Comparison of ENCODE assay signal across 17 cellular contexts in genomic region chr3:141952611-141953010, GRCh38.
DNase-seq lines count a peak whose midpoint lies in the region; ATAC-seq and TF ChIP-seq lines count a peak whose summit lies in the region.
"Had no signal": no experiment of that assay in that cellular context is flagged by ENCODE, and none has a peak within 500 bp of the region (broad histone marks: within the 10 kb centered on the region; RNA-seq: fewer than 3 reads in every experiment).

No MANE protein-coding gene starts in this region.

- peak; percentile 37 to 62 for DNase-seq in PC-9
- DNase-seq in nephron progenitor cell: no peak
- DNase-seq in type B pancreatic cell (ENCODE audit: extremely low spot score, unreplicated experiment): no peak
- DNase-seq in natural killer cell treated with Interleukin-12 subunit alpha and Interleukin-12 subunit beta and Interleukin-15 and Interleukin-18, amount 100 ng/mL, for 72 hours (ENCODE audit: low spot score): no peak
- no peak for DNase-seq in activated CD4-positive, CD25-positive, alpha-beta regulatory T cell treated with anti-CD3 and anti-CD28 coated beads, Interleukin-2, amount 50 U/mL, for 72 hours
- DNase-seq in esophagus muscularis mucosa (ENCODE audit: extremely low spot score): no peak
- DNase-seq: AML-193; Caco-2; DMS153; H9; NCI-H1930; NCI-H2171; NCI-H446; NK-92 treated with Interleukin-12 subunit alpha and Interleukin-12 subunit beta, amount 100 ng/mL, for 24 hours; SJCRH30 had no signal

- H3K4me3 ChIP-seq in PC-9 (no peak overlapping the region), esophagus (ENCODE audit: low read depth in 1 of 2, low read length in 2 of 2) (no peak overlapping the region), esophagus muscularis mucosa (no peak overlapping the region)
- H3K4me3 ChIP-seq: SJCRH30 had no signal

- peaks cover 15% of the 10 kb centered on the region for H3K4me1 ChIP-seq in PC-9 (replicated peaks; ENCODE audit: insufficient read depth)
- peaks cover 0 to 2% of the 10 kb centered on the region in 2 donors for H3K4me1 ChIP-seq in esophagus (ENCODE audit: control insufficient read depth in 2 of 2, insufficient read depth in 2 of 2, low read length in 1 of 2)
- peaks cover 0 to 16% (median 10%) of the 10 kb centered on the region in 4 donors for H3K4me1 ChIP-seq in esophagus muscularis mucosa
- H3K4me1 ChIP-seq: Caco-2 had no signal

- H4K20me1 ChIP-seq in PC-9 (ENCODE audit: insufficient read depth): no peaks in the 10 kb centered on the region

- no peaks in the 10 kb centered on the region for H3K27me3 ChIP-seq in PC-9 (ENCODE audit: insufficient read depth, low read depth)
- no peaks in the 10 kb centered on the region for H3K27me3 ChIP-seq in esophagus (ENCODE audit: control insufficient read depth in 1 of 2, insufficient read depth in 2 of 2, low read length in 2 of 2)
- H3K27me3 ChIP-seq in esophagus muscularis mucosa: no peaks in the 10 kb centered on the region
- H3K27me3 ChIP-seq: SJCRH30 had no signal

- H3K79me2 ChIP-seq in PC-9 (ENCODE audit: low read depth): no peaks in the 10 kb centered on the region

- no peak for TF ChIP-seq POLR2A in esophagus muscularis mucosa (IDR thresholded peaks at IDR 0.05; ENCODE audit: low read depth)

- no peak overlapping the region for H3K4me3 Mint-ChIP-seq in nephron progenitor cell
- no peak overlapping the region for H3K4me3 Mint-ChIP-seq in type B pancreatic cell
- no peak overlapping the region for H3K4me3 Mint-ChIP-seq in natural killer cell treated with Interleukin-12 subunit alpha and Interleukin-12 subunit beta and Interleukin-15 and Interleukin-18, amount 100 ng/mL, for 72 hours
- H3K4me3 Mint-ChIP-seq: H9 had no signal

- no peak for TF ChIP-seq EP300 in esophagus muscularis mucosa (IDR thresholded peaks at IDR 0.05)

- 66 to 79% methylated on average over 2 of the region's 2 CpGs for WGBS in esophagus, 2 donors
- WGBS in esophagus muscularis mucosa: 93% methylated on average over 2 of the region's 2 CpGs

- H3K27me3 Mint-ChIP-seq in nephron progenitor cell (ENCODE audit: low read depth, poor library complexity) (peaks cover 3% of the 10 kb centered on the region), type B pancreatic cell (no peaks in the 10 kb centered on the region)
- H3K27me3 Mint-ChIP-seq in natural killer cell treated with Interleukin-12 subunit alpha and Interleukin-12 subunit beta and Interleukin-15 and Interleukin-18, amount 100 ng/mL, for 72 hours: no peaks in the 10 kb centered on the region

- no peak overlapping the region for H2AFZ ChIP-seq in PC-9

- no peaks in the 10 kb centered on the region for H3K9me3 ChIP-seq in PC-9 (ENCODE audit: insufficient read depth, low read depth)
- no peaks in the 10 kb centered on the region for H3K9me3 ChIP-seq in esophagus (ENCODE audit: control insufficient read depth in 2 of 2, insufficient read depth in 1 of 2, low read depth in 1 of 2, low read length in 1 of 2)
- H3K9me3 ChIP-seq in esophagus muscularis mucosa: no peaks in the 10 kb centered on the region
- H3K9me3 ChIP-seq: Caco-2, SJCRH30 had no signal

- H3K4me1 Mint-ChIP-seq in nephron progenitor cell: peaks cover 58% of the 10 kb centered on the region
- H3K4me1 Mint-ChIP-seq in type B pancreatic cell (ENCODE audit: unreplicated experiment): peaks cover 29% of the 10 kb centered on the region
- H3K4me1 Mint-ChIP-seq in natural killer cell treated with Interleukin-12 subunit alpha and Interleukin-12 subunit beta and Interleukin-15 and Interleukin-18, amount 100 ng/mL, for 72 hours (ENCODE audit: low read depth in 2 of 2): peaks cover 6 to 8% of the 10 kb centered on the region in 2 donors

- H3K9me3 Mint-ChIP-seq in nephron progenitor cell: no peaks in the 10 kb centered on the region
- no peaks in the 10 kb centered on the region for H3K9me3 Mint-ChIP-seq in type B pancreatic cell
- H3K9me3 Mint-ChIP-seq in natural killer cell treated with Interleukin-12 subunit alpha and Interleukin-12 subunit beta and Interleukin-15 and Interleukin-18, amount 100 ng/mL, for 72 hours: no peaks in the 10 kb centered on the region
- H3K9me3 Mint-ChIP-seq: H9 had no signal

- peak overlapping the region; percentile 60 for H3K4me2 ChIP-seq in PC-9

- POLR2A ChIA-PET in PC-9 (lab: Charles Lee; ENCODE audit: unreplicated experiment): no interaction called here

- H3K27ac ChIP-seq in PC-9 (0 out of 2 replicates have a peak overlapping the region, but pooled peaks have one; percentile 14), esophagus (ENCODE audit: low read depth in 2 of 2, low read length in 1 of 2) (peak overlapping the region; percentile 21 to 78), esophagus muscularis mucosa (replicated peaks in 1 of 4) (no peak overlapping the region)
- H3K27ac ChIP-seq: RWPE1, SJCRH30 had no signal

- peaks cover 5% of the 10 kb centered on the region; the same call in 1 of the 2 replicates for H3F3A ChIP-seq in PC-9 (ENCODE audit: insufficient read depth, low read depth)

- H3K36me3 Mint-ChIP-seq in nephron progenitor cell (ENCODE audit: low read depth) (peaks cover 74% of the 10 kb centered on the region), type B pancreatic cell (peaks cover 15% of the 10 kb centered on the region)
- peaks cover 4% of the 10 kb centered on the region for H3K36me3 Mint-ChIP-seq in natural killer cell treated with Interleukin-12 subunit alpha and Interleukin-12 subunit beta and Interleukin-15 and Interleukin-18, amount 100 ng/mL, for 72 hours

- peak overlapping the region; percentile 92 for H3K27ac Mint-ChIP-seq in nephron progenitor cell
- peak overlapping the region; percentile 42 for H3K27ac Mint-ChIP-seq in type B pancreatic cell
- no peak overlapping the region for H3K27ac Mint-ChIP-seq in natural killer cell treated with Interleukin-12 subunit alpha and Interleukin-12 subunit beta and Interleukin-15 and Interleukin-18, amount 100 ng/mL, for 72 hours
- H3K27ac Mint-ChIP-seq: H9 had no signal

- CTCF ChIA-PET in PC-9 (lab: Charles Lee): no interaction called here

- H3K36me3 ChIP-seq in PC-9 (ENCODE audit: low read depth) (0 out of 2 replicates have a peak, but pooled peaks cover 2% of the 10 kb centered on the region), esophagus (ENCODE audit: control insufficient read depth in 2 of 2, insufficient read depth in 2 of 2, low read length in 1 of 2) (no peaks in the 10 kb centered on the region), esophagus muscularis mucosa (peaks cover 4 to 28% (median 16%) of the 10 kb centered on the region in 4 donors)

- no peak for ATAC-seq in natural killer cell treated with Interleukin-12 subunit alpha and Interleukin-12 subunit beta and Interleukin-15 and Interleukin-18, amount 100 ng/mL, for 72 hours

- no peaks in the 10 kb centered on the region for H3K9me2 ChIP-seq in PC-9 (ENCODE audit: insufficient read depth)

- BruUV-seq in PC-9 (replicated peaks; lab: Mats Ljungman, UMichigan): no TSS peak

- intact Hi-C loops in PC-9 (cut with micrococcal nuclease; ENCODE audit: unreplicated experiment) (no loop called here), esophagus muscularis mucosa (cut with DNase I) (no loop called here)

- no peak for TF ChIP-seq CTCF in PC-9 (conservative IDR thresholded peaks at IDR 0.05)
- TF ChIP-seq CTCF in nephron progenitor cell (IDR thresholded peaks at IDR 0.05): no peak
- TF ChIP-seq CTCF in type B pancreatic cell (conservative IDR thresholded peaks at IDR 0.05): no peak
- TF ChIP-seq CTCF in esophagus muscularis mucosa (IDR thresholded peaks at IDR 0.05): no peak

Comparison
In these comparisons a context has a peak if more than half of its experiments do, and no peak if none do; other contexts are left out.
1. DNase-seq: peak in PC-9 (2 of 2); none in nephron progenitor cell (single experiment), type B pancreatic cell (single experiment), natural killer cell treated with Interleukin-12 subunit alpha and Interleukin-12 subunit beta and Interleukin-15 and Interleukin-18, amount 100 ng/mL, for 72 hours (single experiment), activated CD4-positive, CD25-positive, alpha-beta regulatory T cell treated with anti-CD3 and anti-CD28 coated beads, Interleukin-2, amount 50 U/mL, for 72 hours (single experiment) and esophagus muscularis mucosa (single experiment).
2. H3K27ac ChIP-seq: peak in PC-9 (single experiment) and esophagus (2 of 2); none in esophagus muscularis mucosa (0 of 4).
3. H3K27ac Mint-ChIP-seq: peak in nephron progenitor cell (single experiment) and type B pancreatic cell (single experiment); none in natural killer cell treated with Interleukin-12 subunit alpha and Interleukin-12 subunit beta and Interleukin-15 and Interleukin-18, amount 100 ng/mL, for 72 hours (0 of 2).